Comparison of ENCODE assay signal across 8 cellular contexts in genomic region chr16:23803591-23804123, GRCh38. TPM values are rescaled to one million over a fixed set of nuclear protein-coding genes. Genes with fewer than 3 reads are reported as not detected.
DNase-seq lines count a peak whose midpoint lies in the region; ATAC-seq and FAIRE-seq lines count a peak whose summit lies in the region.

No MANE protein-coding gene starts in this region.

- peak; percentile 23 for DNase-seq in 8988T
- DNase-seq in HTR-8/SVneo (ENCODE audit: insufficient read length, low spot score), result peak; percentile 27
- DNase-seq in T-cell, result peak; percentile 47 to 77 (median 68)
- DNase-seq in activated naive CD8-positive, alpha-beta T cell treated with anti-CD3 and anti-CD28 coated beads, Interleukin-2, amount 50 U/mL, for 24 hours, result peak; percentile 80
- DNase-seq in hypothalamus (lab: John Stamatoyannopoulos, UW), result peak in 36 of 51 donors; percentile 1 to 57 (median 19)
- peak; percentile 36 to 67 (median 51) for DNase-seq in stimulated activated CD4-positive, alpha-beta T cell treated with anti-CD3 and anti-CD28 coated beads, Interleukin-1b, Interleukin-23, amount 100 ng/mL, for 24 hours (ENCODE audit: low read depth in 4 of 4, low spot score in 1 of 4)
- DNase-seq in NCI-H2196 (lab: John Stamatoyannopoulos, UW; ENCODE audit: unreplicated experiment), result no peak

- peak overlapping the region in 1 of 2 donors; percentile 7 for H3K27ac Mint-ChIP-seq in T-cell
- peak overlapping the region; percentile 24 for H3K27ac Mint-ChIP-seq in activated naive CD8-positive, alpha-beta T cell treated with anti-CD3 and anti-CD28 coated beads, Interleukin-2, amount 50 U/mL, for 24 hours

- POLR2A ChIA-PET in T-cell (lab: Charles Lee), result interaction anchor here in 1 of 2 donors (0.7 kb wide), 1 partner anchor 157 kb away, joined by 3 read pairs; no protein-coding TSS in a partner anchor

- no peaks in the 10 kb centered on the region for H3K27me3 Mint-ChIP-seq in T-cell
- peaks cover 2% of the 10 kb centered on the region for H3K27me3 Mint-ChIP-seq in activated naive CD8-positive, alpha-beta T cell treated with anti-CD3 and anti-CD28 coated beads, Interleukin-2, amount 50 U/mL, for 24 hours

- H3K36me3 Mint-ChIP-seq in T-cell, result no peaks in the 10 kb centered on the region
- H3K36me3 Mint-ChIP-seq in activated naive CD8-positive, alpha-beta T cell treated with anti-CD3 and anti-CD28 coated beads, Interleukin-2, amount 50 U/mL, for 24 hours (ENCODE audit: low read depth), result no peaks in the 10 kb centered on the region

- no peak for FAIRE-seq in HTR-8/SVneo (lab: Jason Lieb, UNC)

- CTCF ChIA-PET in T-cell (lab: Charles Lee), result interaction anchor here (0.5 to 7.8 kb wide), 21 partner anchors 9 to 712 kb away, joined by 3 to 146 read pairs (median 5); partner anchors contain the start of gene PRKCB (in 1 of the 2)

- ATAC-seq in GM18498 (IDR thresholded peaks at IDR 0.05; ENCODE audit: unreplicated experiment) (peak; percentile 59), T-cell (replicated peaks in 1 of 4) (peak; percentile 94 to 99 (median 96))
- ATAC-seq in activated naive CD8-positive, alpha-beta T cell treated with anti-CD3 and anti-CD28 coated beads, Interleukin-2, amount 50 U/mL, for 24 hours, result peak; percentile 94

- H3K9me3 Mint-ChIP-seq in T-cell, result no peaks in the 10 kb centered on the region
- no peaks in the 10 kb centered on the region for H3K9me3 Mint-ChIP-seq in activated naive CD8-positive, alpha-beta T cell treated with anti-CD3 and anti-CD28 coated beads, Interleukin-2, amount 50 U/mL, for 24 hours

- H3K4me3 Mint-ChIP-seq in T-cell, result peak overlapping the region in 1 of 3 donors; percentile 57
- peak overlapping the region; percentile 39 for H3K4me3 Mint-ChIP-seq in activated naive CD8-positive, alpha-beta T cell treated with anti-CD3 and anti-CD28 coated beads, Interleukin-2, amount 50 U/mL, for 24 hours

- H3K4me1 Mint-ChIP-seq in T-cell, result peaks cover 10 to 16% (median 16%) of the 10 kb centered on the region in 3 donors
- H3K4me1 Mint-ChIP-seq in activated naive CD8-positive, alpha-beta T cell treated with anti-CD3 and anti-CD28 coated beads, Interleukin-2, amount 50 U/mL, for 24 hours, result peaks cover 25% of the 10 kb centered on the region

RNA-seq across cellular contexts. Expression of gene PRKCB, which starts 32.1 kb away (rescaled TPM):
- total RNA-seq in T-cell, result 100 to 1,000 TPM in 4 of 5 donors, 10 to 100 TPM in 1; 84.7 to 114 (median 105) TPM

RNA-seq across cellular contexts. Expression of gene CHP2, which starts 48.8 kb away (rescaled TPM):
- total RNA-seq in T-cell, result not detected
